Comparison of ENCODE assay signal across 9 cellular contexts in genomic region chr1:94326329-94326728, GRCh38.
DNase-seq lines count a peak whose midpoint lies in the region; ATAC-seq and TF ChIP-seq lines count a peak whose summit lies in the region.
"Had no signal": no experiment of that assay in that cellular context is flagged by ENCODE, and none has a peak within 500 bp of the region (broad histone marks: within the 10 kb centered on the region; RNA-seq: fewer than 3 reads in every experiment).

No MANE protein-coding gene starts in this region.

- H3K4me3 ChIP-seq in right atrium auricular region (no peak overlapping the region), A673 (ENCODE audit: low read depth, low read length, poor library complexity, severe bottlenecking) (no peak overlapping the region)

- H3K36me3 Mint-ChIP-seq in chondrocyte (ENCODE audit: low read depth) (no peaks in the 10 kb centered on the region), glutamatergic neuron (ENCODE audit: unreplicated experiment) (no peaks in the 10 kb centered on the region)
- H3K36me3 Mint-ChIP-seq in stimulated activated naive B cell treated with anti-CD40 and anti-IgM and Interleukin-4, amounts not matched to agents 10 μg/mL and 1 μg/mL and 100 μg/mL, for 72 hours: no peaks in the 10 kb centered on the region

- POLR2A ChIA-PET in A673 (lab: Charles Lee; ENCODE audit: low non-redundant PET): no interaction called here

- intact Hi-C loops in left cardiac atrium (cut with DNase I): loop anchor here (2.0 to 10.0 kb wide), 3 partner anchors 89 to 282 kb away; partner anchors contain the start of gene ARHGAP29 (in 2 of the 2)
- intact Hi-C loops in A673 (cut with micrococcal nuclease; ENCODE audit: unreplicated experiment): loop anchor here (10.0 kb wide), 1 partner anchor 82 kb away; no protein-coding TSS in a partner anchor

- H3K4me3 Mint-ChIP-seq in chondrocyte (ENCODE audit: unreplicated experiment) (no peak overlapping the region), glutamatergic neuron (ENCODE audit: unreplicated experiment) (no peak overlapping the region)
- H3K4me3 Mint-ChIP-seq in stimulated activated naive B cell treated with anti-CD40 and anti-IgM and Interleukin-4, amounts not matched to agents 10 μg/mL and 1 μg/mL and 100 μg/mL, for 72 hours: no peak overlapping the region

- H3K27ac Mint-ChIP-seq in chondrocyte (ENCODE audit: unreplicated experiment): peak overlapping the region; percentile 91
- no peak overlapping the region for H3K27ac Mint-ChIP-seq in stimulated activated naive B cell treated with anti-CD40 and anti-IgM and Interleukin-4, amounts not matched to agents 10 μg/mL and 1 μg/mL and 100 μg/mL, for 72 hours
- H3K27ac Mint-ChIP-seq in glutamatergic neuron (ENCODE audit: unreplicated experiment): no peak overlapping the region

- TF ChIP-seq CTCF in right atrium auricular region (IDR thresholded peaks at IDR 0.05): no peak
- no peak for TF ChIP-seq CTCF in chondrocyte (IDR thresholded peaks at IDR 0.05)
- no peak for TF ChIP-seq CTCF in glutamatergic neuron (IDR thresholded peaks at IDR 0.05; ENCODE audit: partially characterized antibody, unreplicated experiment)
- no peak for TF ChIP-seq CTCF in A673 (conservative IDR thresholded peaks at IDR 0.05; ENCODE audit: low read depth, low read length)

- H3K4me1 ChIP-seq in right atrium auricular region: peaks cover 0 to 43% of the 10 kb centered on the region in 2 donors
- H3K4me1 ChIP-seq in A673 (ENCODE audit: insufficient read depth, low read length, poor library complexity, severe bottlenecking): peaks cover 20% of the 10 kb centered on the region

- peak overlapping the region; percentile 67 to 68 for H3K27ac ChIP-seq in right atrium auricular region
- no peak overlapping the region for H3K27ac ChIP-seq in A673 (ENCODE audit: low read depth, low read length, poor library complexity, severe bottlenecking)

- H3K9me3 ChIP-seq in right atrium auricular region (no peaks in the 10 kb centered on the region), A673 (ENCODE audit: low read depth, low read length, poor library complexity, severe bottlenecking) (no peaks in the 10 kb centered on the region)

- no TSS peak for BruUV-seq in A673 (replicated peaks; lab: Mats Ljungman, UMichigan)

- H3K36me3 ChIP-seq in right atrium auricular region (no peaks in the 10 kb centered on the region), A673 (ENCODE audit: insufficient read depth, low read length, poor library complexity, severe bottlenecking) (no peaks in the 10 kb centered on the region)

- H3K27me3 ChIP-seq in right atrium auricular region (no peaks in the 10 kb centered on the region), A673 (replicated peaks; ENCODE audit: insufficient read depth, low read depth, low read length, poor library complexity) (no peaks in the 10 kb centered on the region)

- H3K9me3 Mint-ChIP-seq in chondrocyte (ENCODE audit: low read depth) (no peaks in the 10 kb centered on the region), glutamatergic neuron (ENCODE audit: unreplicated experiment) (no peaks in the 10 kb centered on the region)
- no peaks in the 10 kb centered on the region for H3K9me3 Mint-ChIP-seq in stimulated activated naive B cell treated with anti-CD40 and anti-IgM and Interleukin-4, amounts not matched to agents 10 μg/mL and 1 μg/mL and 100 μg/mL, for 72 hours

- no peak for DNase-seq in right atrium auricular region (ENCODE audit: low spot score)
- DNase-seq in left cardiac atrium: no peak
- no peak for DNase-seq in chondrocyte (ENCODE audit: low spot score)
- peak; percentile 25 for DNase-seq in myocyte (ENCODE audit: low read depth)
- no peak for DNase-seq in stimulated activated naive B cell treated with anti-CD40 and anti-IgM and Interleukin-4, amounts not matched to agents 10 μg/mL and 1 μg/mL and 100 μg/mL, for 72 hours
- DNase-seq in GM03348 (ENCODE audit: low spot score): no peak
- no peak for DNase-seq in glutamatergic neuron
- DNase-seq in A673 (ENCODE audit: low spot score): no peak
- DNase-seq: NCI-H1417 had no signal

- ATAC-seq in left cardiac atrium: no peak
- ATAC-seq in stimulated activated naive B cell treated with anti-CD40 and anti-IgM and Interleukin-4, amounts not matched to agents 10 μg/mL and 1 μg/mL and 100 μg/mL, for 72 hours (replicated peaks): no peak

- H3K27me3 Mint-ChIP-seq in chondrocyte (ENCODE audit: low read depth): no peaks in the 10 kb centered on the region
- H3K27me3 Mint-ChIP-seq in stimulated activated naive B cell treated with anti-CD40 and anti-IgM and Interleukin-4, amounts not matched to agents 10 μg/mL and 1 μg/mL and 100 μg/mL, for 72 hours: peaks cover 46% of the 10 kb centered on the region in 2 donors
- no peaks in the 10 kb centered on the region for H3K27me3 Mint-ChIP-seq in glutamatergic neuron (ENCODE audit: unreplicated experiment)

- peaks cover 78% of the 10 kb centered on the region for H3K4me1 Mint-ChIP-seq in chondrocyte (ENCODE audit: low read depth)
- peaks cover 1 to 6% of the 10 kb centered on the region in 2 donors for H3K4me1 Mint-ChIP-seq in stimulated activated naive B cell treated with anti-CD40 and anti-IgM and Interleukin-4, amounts not matched to agents 10 μg/mL and 1 μg/mL and 100 μg/mL, for 72 hours
- H3K4me1 Mint-ChIP-seq in glutamatergic neuron (ENCODE audit: low read depth, unreplicated experiment): no peaks in the 10 kb centered on the region

- CTCF ChIA-PET in A673 (lab: Charles Lee): no interaction called here
